Comparison of ENCODE assay signal across 8 cellular contexts in the genomic region with DNA sequence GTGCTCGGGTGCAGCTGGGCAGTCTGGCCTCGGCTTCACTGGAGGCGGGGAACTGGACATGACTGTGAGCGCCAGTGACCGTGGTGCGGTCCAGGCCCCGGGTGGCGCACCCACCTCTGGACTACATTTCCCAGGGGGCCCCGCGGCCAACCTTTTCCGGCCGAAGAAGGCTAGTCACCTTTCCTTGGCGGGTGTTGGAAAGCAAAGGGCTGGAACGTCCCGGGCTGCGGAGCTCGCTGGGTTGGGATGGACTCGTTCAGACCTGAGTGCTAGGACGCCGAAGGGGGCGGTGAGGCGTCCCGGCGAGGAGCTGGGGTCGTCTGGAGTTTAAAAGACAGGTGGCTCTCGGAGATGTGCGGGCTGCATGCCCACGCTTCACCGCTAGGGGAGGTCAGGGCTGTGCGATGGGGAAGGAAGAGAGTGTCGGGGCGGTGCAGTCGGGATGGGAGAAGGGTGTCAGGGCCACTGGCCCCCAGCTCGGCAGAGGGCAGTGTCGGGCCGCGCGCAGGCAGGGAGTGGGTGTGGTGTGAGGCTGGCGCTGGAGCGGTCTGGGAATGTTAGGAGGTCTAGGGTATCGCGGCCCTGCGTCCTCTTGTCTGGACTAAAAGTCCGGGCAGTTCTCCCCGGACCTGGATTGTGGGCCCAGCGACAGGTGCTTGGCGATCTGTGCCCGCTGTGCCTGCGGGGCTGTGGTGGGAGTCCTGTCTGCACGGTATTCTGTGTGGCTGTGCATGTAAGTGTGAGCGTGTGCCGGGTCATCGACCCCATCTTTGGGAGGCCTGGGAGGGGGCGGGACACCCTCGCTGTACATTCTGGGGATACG. TPM values are rescaled to one million over a fixed set of nuclear protein-coding genes. Genes with fewer than 3 reads are reported as not detected.
DNase-seq lines count a peak whose midpoint lies in the region; ATAC-seq, FAIRE-seq and TF ChIP-seq lines count a peak whose summit lies in the region.

No MANE protein-coding gene starts in this region.

- peak overlapping the region in 1 of 2 experiments; percentile 76; a peak in 1 of 4 replicates for H3K27ac ChIP-seq in SK-N-SH (ENCODE audit: low read depth in 2 of 2, low read length in 1 of 2)

- WGBS in SK-N-SH (ENCODE audit: low lambda C conversion rate): 15% methylated on average over 33 of the region's 56 CpGs

- H3K4me3 ChIP-seq in SK-N-SH (ENCODE audit: low read depth in 2 of 2, low read length in 1 of 2): peak overlapping the region; percentile 59 to 63; a peak in 3 of 4 replicates

- CTCF ChIA-PET in SK-N-SH (lab: Yijun Ruan, JAX): interaction anchor here (0.6 to 2.4 kb wide), 37 partner anchors 9 to 693 kb away, joined by 3 to 18 read pairs (median 3); a partner anchor contains a TSS

- H3K27me3 Mint-ChIP-seq in activated naive CD8-positive, alpha-beta T cell treated with anti-CD3 and anti-CD28 coated beads, Interleukin-2, amount 50 U/mL, for 24 hours: no peaks in the 10 kb centered on the region

- no peaks in the 10 kb centered on the region for H3K79me2 ChIP-seq in SK-N-SH (ENCODE audit: insufficient read depth)

- ATAC-seq in HG02610 (IDR thresholded peaks at IDR 0.05; ENCODE audit: unreplicated experiment): peak; percentile 59
- ATAC-seq in activated naive CD8-positive, alpha-beta T cell treated with anti-CD3 and anti-CD28 coated beads, Interleukin-2, amount 50 U/mL, for 24 hours: peak; percentile 98

- H3K27ac Mint-ChIP-seq in activated naive CD8-positive, alpha-beta T cell treated with anti-CD3 and anti-CD28 coated beads, Interleukin-2, amount 50 U/mL, for 24 hours: peak overlapping the region; percentile 93

- peak overlapping the region; percentile 51; the same call in 1 of the 2 replicates for H2AFZ ChIP-seq in SK-N-SH (ENCODE audit: low read depth)

- H3K4me1 Mint-ChIP-seq in activated naive CD8-positive, alpha-beta T cell treated with anti-CD3 and anti-CD28 coated beads, Interleukin-2, amount 50 U/mL, for 24 hours: peaks cover 10% of the 10 kb centered on the region

- TF ChIP-seq RAD21 in SK-N-SH (IDR thresholded peaks at IDR 0.05; ENCODE audit: low read length): peak; percentile 84

- H3F3A ChIP-seq in SK-N-SH (replicated peaks; ENCODE audit: insufficient read depth): no peaks in the 10 kb centered on the region

- FAIRE-seq in RCC 7860 (lab: Jason Lieb, UNC): no peak

- peak overlapping the region; percentile 92 for H3K4me3 Mint-ChIP-seq in activated naive CD8-positive, alpha-beta T cell treated with anti-CD3 and anti-CD28 coated beads, Interleukin-2, amount 50 U/mL, for 24 hours

- H3K9me3 Mint-ChIP-seq in activated naive CD8-positive, alpha-beta T cell treated with anti-CD3 and anti-CD28 coated beads, Interleukin-2, amount 50 U/mL, for 24 hours: peaks cover 7% of the 10 kb centered on the region

- no peaks in the 10 kb centered on the region for H3K27me3 ChIP-seq in SK-N-SH (ENCODE audit: insufficient read depth)

- peaks cover 0 to 7% of the 10 kb centered on the region in 2 experiments; a peak in 1 of 4 replicates for H3K4me1 ChIP-seq in SK-N-SH (ENCODE audit: control insufficient read depth in 1 of 2, insufficient read depth in 2 of 2, low read depth in 1 of 2, low read length in 1 of 2)

- no peak for TF ChIP-seq EP300 in SK-N-SH (IDR thresholded peaks at IDR 0.05; ENCODE audit: borderline replicate concordance in 1 of 2, low read depth in 1 of 2, low read length in 1 of 2)

- H4K20me1 ChIP-seq in SK-N-SH (ENCODE audit: insufficient read depth): no peaks in the 10 kb centered on the region

- peak; percentile 53 for DNase-seq in COR-L47 (lab: John Stamatoyannopoulos, UW)
- DNase-seq in SK-N-SH: peak; percentile 97
- DNase-seq in activated naive CD8-positive, alpha-beta T cell treated with anti-CD3 and anti-CD28 coated beads, Interleukin-2, amount 50 U/mL, for 24 hours: peak; percentile 78
- peak; percentile 91 for DNase-seq in cardiac septum (ENCODE audit: low spot score)
- DNase-seq in putamen (ENCODE audit: low spot score): peak; percentile 89
- peak; percentile 88 for DNase-seq in ureter (ENCODE audit: low spot score)
- DNase-seq in RCC 7860 (ENCODE audit: low spot score): no peak

- H3K36me3 Mint-ChIP-seq in activated naive CD8-positive, alpha-beta T cell treated with anti-CD3 and anti-CD28 coated beads, Interleukin-2, amount 50 U/mL, for 24 hours (ENCODE audit: low read depth): peaks cover 31% of the 10 kb centered on the region

- peak overlapping the region; percentile 36; the same call in 1 of the 2 replicates for H3K9ac ChIP-seq in SK-N-SH

- POLR2A ChIA-PET in SK-N-SH (lab: Yijun Ruan, JAX): interaction anchor here (1.2 kb wide), 1 partner anchor 245 kb away, joined by 5 read pairs; a partner anchor contains a TSS

- H3K9me2 ChIP-seq in SK-N-SH: no peaks in the 10 kb centered on the region

- H3K36me3 ChIP-seq in SK-N-SH (replicated peaks in 1 of 2; ENCODE audit: control insufficient read depth in 1 of 2, insufficient read depth in 2 of 2, low read length in 1 of 2): peaks cover 0 to 3% of the 10 kb centered on the region in 2 experiments

- no peaks in the 10 kb centered on the region for H3K9me3 ChIP-seq in SK-N-SH

- intact Hi-C loops in cardiac septum (cut with DNase I): loop anchor here (1.0 to 10.0 kb wide), 5 partner anchors 139 to 492 kb away; a partner anchor contains a TSS

- peak; percentile 56 for TF ChIP-seq CTCF in SK-N-SH (IDR thresholded peaks at IDR 0.05)

- peak overlapping the region; percentile 68; the same call in 1 of the 2 replicates for H3K4me2 ChIP-seq in SK-N-SH

TF ChIP-seq in SK-N-SH, 30 proteins besides CTCF, POLR2A, EP300 and RAD21:
- TF ChIP-seq MEF2A (IDR thresholded peaks at IDR 0.05; ENCODE audit: borderline replicate concordance, low read depth): no peak
- 0 out of 2 replicates have a peak, but pooled peaks have one; percentile 49 for TF ChIP-seq FOXJ3 (CRISPR knock-in tag; IDR thresholded peaks at IDR 0.05)
- TF ChIP-seq YY1 (IDR thresholded peaks at IDR 0.05; ENCODE audit: low read depth): 0 out of 2 replicates have a peak, but pooled peaks have one; percentile 46
- peak; percentile 67 for TF ChIP-seq GABPA (IDR thresholded peaks at IDR 0.05; ENCODE audit: low read depth)
- TF ChIP-seq ELF1 (IDR thresholded peaks at IDR 0.05): 0 out of 2 replicates have a peak, but pooled peaks have one; percentile 28
- TF ChIP-seq, protein P1, sequence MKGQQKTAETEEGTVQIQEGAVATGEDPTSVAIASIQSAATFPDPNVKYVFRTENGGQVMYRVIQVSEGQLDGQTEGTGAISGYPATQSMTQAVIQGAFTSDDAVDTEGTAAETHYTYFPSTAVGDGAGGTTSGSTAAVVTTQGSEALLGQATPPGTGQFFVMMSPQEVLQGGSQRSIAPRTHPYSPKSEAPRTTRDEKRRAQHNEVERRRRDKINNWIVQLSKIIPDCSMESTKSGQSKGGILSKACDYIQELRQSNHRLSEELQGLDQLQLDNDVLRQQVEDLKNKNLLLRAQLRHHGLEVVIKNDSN (IDR thresholded peaks at IDR 0.05; ENCODE audit: borderline replicate concordance, low read depth): no peak
- TF ChIP-seq, protein P2, sequence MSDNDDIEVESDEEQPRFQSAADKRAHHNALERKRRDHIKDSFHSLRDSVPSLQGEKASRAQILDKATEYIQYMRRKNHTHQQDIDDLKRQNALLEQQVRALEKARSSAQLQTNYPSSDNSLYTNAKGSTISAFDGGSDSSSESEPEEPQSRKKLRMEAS (IDR thresholded peaks at IDR 0.05; ENCODE audit: low read depth): peak; percentile 62
- no peak for TF ChIP-seq TCF12 (IDR thresholded peaks at IDR 0.05)
- TF ChIP-seq MXI1 (IDR thresholded peaks at IDR 0.05; ENCODE audit: low read depth, low read length): peak; percentile 68
- peak; percentile 69 for TF ChIP-seq SMC3 (IDR thresholded peaks at IDR 0.05; ENCODE audit: low read depth, low read length)

RNA-seq across cellular contexts. Expression of a gene that starts 57.1 kb away (rescaled TPM):
- polyA plus RNA-seq in SK-N-SH (2012; rRNA removed): 5.5 and 7.2 TPM in 2 replicates
- 6.6 and 8.2 TPM in 2 replicates for polyA plus RNA-seq in SK-N-SH (2012; cell fraction: cytosol; rRNA removed)
- 3.8 and 5.6 TPM in 2 replicates for polyA plus RNA-seq in SK-N-SH (2012; cell fraction: nucleus; rRNA removed)
- total RNA-seq in cardiac septum (7.1 TPM), ureter (9.8 TPM)

RNA-seq across cellular contexts. Expression of a gene that starts 57.1 kb away (rescaled TPM):
- 0.72 and 0.99 TPM in 2 replicates for polyA plus RNA-seq in SK-N-SH (2012; rRNA removed)
- polyA plus RNA-seq in SK-N-SH (2012; cell fraction: cytosol; rRNA removed): 0.85 and 0.91 TPM in 2 replicates
- polyA plus RNA-seq in SK-N-SH (2012; cell fraction: nucleus; rRNA removed): 0.49 and 0.98 TPM in 2 replicates
- 2.8 TPM for total RNA-seq in cardiac septum
- 4.2 TPM for total RNA-seq in ureter
